ENCODE assay signal across 16 cellular contexts in genomic region chr5:98635631-98636030, GRCh38.
DNase-seq lines count a peak whose midpoint lies in the region; ATAC-seq and TF ChIP-seq lines count a peak whose summit lies in the region.
"Had no signal": no experiment of that assay in that cellular context is flagged by ENCODE, and none has a peak within 500 bp of the region (broad histone marks: within the 10 kb centered on the region; RNA-seq: fewer than 3 reads in every experiment).

No MANE protein-coding gene starts in this region.

- H3K27ac Mint-ChIP-seq in WTC11 (peak overlapping the region; percentile 54), Caco-2 (ENCODE audit: unreplicated experiment) (no peak overlapping the region)
- H3K27ac Mint-ChIP-seq in activated CD4-positive, alpha-beta memory T cell treated with anti-CD3 and anti-CD28 coated beads, Interleukin-2, amount 10 ng/mL, durations not matched to agents 7 days and 5 days, result no peak overlapping the region
- H3K27ac Mint-ChIP-seq: activated CD4-positive, alpha-beta T cell treated with anti-CD3 and anti-CD28 coated beads for 36 hours; dendritic cell treated with granulocyte-macrophage colony-stimulating factor and Interleukin-4, amounts not matched to agents 40 ng/mL and 50 ng/mL, for 4 days had no signal

- H3K27me3 Mint-ChIP-seq in WTC11 (ENCODE audit: low read depth) (no peaks in the 10 kb centered on the region), Caco-2 (ENCODE audit: insufficient read depth, unreplicated experiment) (no peaks in the 10 kb centered on the region)
- peaks cover 4% of the 10 kb centered on the region for H3K27me3 Mint-ChIP-seq in activated CD4-positive, alpha-beta memory T cell treated with anti-CD3 and anti-CD28 coated beads, Interleukin-2, amount 10 ng/mL, durations not matched to agents 7 days and 5 days
- H3K27me3 Mint-ChIP-seq: activated CD4-positive, alpha-beta T cell treated with anti-CD3 and anti-CD28 coated beads for 36 hours; dendritic cell treated with granulocyte-macrophage colony-stimulating factor and Interleukin-4, amounts not matched to agents 40 ng/mL and 50 ng/mL, for 4 days had no signal

- H3K36me3 Mint-ChIP-seq in WTC11 (no peaks in the 10 kb centered on the region), Caco-2 (ENCODE audit: insufficient read depth, unreplicated experiment) (no peaks in the 10 kb centered on the region)
- no peaks in the 10 kb centered on the region for H3K36me3 Mint-ChIP-seq in activated CD4-positive, alpha-beta memory T cell treated with anti-CD3 and anti-CD28 coated beads, Interleukin-2, amount 10 ng/mL, durations not matched to agents 7 days and 5 days (ENCODE audit: low read depth)

- CTCF ChIA-PET in WTC11 (lab: Charles Lee) (interaction anchor here (2.4 kb wide), 1 partner anchor 133 kb away, joined by 13 read pairs; no protein-coding TSS in a partner anchor), Caco-2 (lab: Charles Lee) (no interaction called here)
- CTCF ChIA-PET in activated CD4-positive, alpha-beta memory T cell treated with anti-CD3 and anti-CD28 coated beads, Interleukin-2, amount 10 ng/mL, durations not matched to agents 7 days and 5 days (lab: Charles Lee), result no interaction called here

- peak; percentile 46 for DNase-seq in HCEC 1CT
- no peak for DNase-seq in WTC11 (ENCODE audit: low spot score)
- peak; percentile 11 for DNase-seq in kidney tubule cell (ENCODE audit: low spot score)
- no peak for DNase-seq in Caco-2
- no peak for DNase-seq in activated CD4-positive, alpha-beta memory T cell treated with anti-CD3 and anti-CD28 coated beads, Interleukin-2, amount 10 ng/mL, durations not matched to agents 7 days and 5 days
- DNase-seq in cerebellar nuclear complex (lab: John Stamatoyannopoulos, UW), result no peak
- DNase-seq: activated CD4-positive, alpha-beta T cell treated with anti-CD3 and anti-CD28 coated beads for 36 hours; activated naive CD4-positive, alpha-beta T cell treated with Interleukin-2 at 50 U/mL for 16 hours; kidney; NCI-H146; NCI-H345; T-helper 9 cell; thyroid gland had no signal

- ATAC-seq in WTC11 (no peak; the same call in none of the 2 replicates), GM21786 (IDR thresholded peaks at IDR 0.05; ENCODE audit: unreplicated experiment) (no peak)
- ATAC-seq: activated CD4-positive, alpha-beta T cell treated with anti-CD3 and anti-CD28 coated beads for 36 hours had no signal

- POLR2A ChIA-PET in WTC11 (lab: Charles Lee), result no interaction called here
- POLR2A ChIA-PET in Caco-2 (lab: Charles Lee), result no interaction called here
- POLR2A ChIA-PET in activated CD4-positive, alpha-beta memory T cell treated with anti-CD3 and anti-CD28 coated beads, Interleukin-2, amount 10 ng/mL, durations not matched to agents 7 days and 5 days (lab: Charles Lee), result no interaction called here

- no peak overlapping the region for H3K4me3 ChIP-seq in Caco-2 (ENCODE audit: low read depth, low read length)
- H3K4me3 ChIP-seq: BLaER1, thyroid gland had no signal

- H3K36me3 ChIP-seq in Caco-2 (ENCODE audit: control insufficient read depth, insufficient read depth, low read length), result no peaks in the 10 kb centered on the region
- H3K36me3 ChIP-seq: BLaER1, thyroid gland had no signal

- no TSS peak for BruUV-seq in Caco-2 (replicated peaks; lab: Mats Ljungman, UMichigan)

- H3K27me3 ChIP-seq in Caco-2 (replicated peaks; ENCODE audit: control insufficient read depth, insufficient read depth, low read length), result no peaks in the 10 kb centered on the region
- H3K27me3 ChIP-seq: BLaER1, thyroid gland had no signal

- TF ChIP-seq CTCF in WTC11 (IDR thresholded peaks at IDR 0.05) (no peak), Caco-2 (IDR thresholded peaks at IDR 0.05; ENCODE audit: insufficient read depth in 1 of 2, low read depth in 1 of 2, low read length in 1 of 2, severe bottlenecking in 1 of 2, unreplicated experiment in 1 of 2) (no peak)

- intact Hi-C loops in Caco-2 (cut with micrococcal nuclease; ENCODE audit: unreplicated experiment), result no loop called here

- H3K9me3 ChIP-seq in Caco-2, result no peaks in the 10 kb centered on the region
- H3K9me3 ChIP-seq: BLaER1, thyroid gland had no signal

- H3K4me3 Mint-ChIP-seq in WTC11, result no peak overlapping the region
- H3K4me3 Mint-ChIP-seq in Caco-2 (ENCODE audit: unreplicated experiment), result no peak overlapping the region
- H3K4me3 Mint-ChIP-seq in activated CD4-positive, alpha-beta memory T cell treated with anti-CD3 and anti-CD28 coated beads, Interleukin-2, amount 10 ng/mL, durations not matched to agents 7 days and 5 days, result no peak overlapping the region
- H3K4me3 Mint-ChIP-seq: activated CD4-positive, alpha-beta T cell treated with anti-CD3 and anti-CD28 coated beads for 36 hours; dendritic cell treated with granulocyte-macrophage colony-stimulating factor and Interleukin-4, amounts not matched to agents 40 ng/mL and 50 ng/mL, for 4 days had no signal

- H3K9me3 Mint-ChIP-seq in WTC11 (no peaks in the 10 kb centered on the region), Caco-2 (ENCODE audit: unreplicated experiment) (no peaks in the 10 kb centered on the region)
- no peaks in the 10 kb centered on the region for H3K9me3 Mint-ChIP-seq in activated CD4-positive, alpha-beta memory T cell treated with anti-CD3 and anti-CD28 coated beads, Interleukin-2, amount 10 ng/mL, durations not matched to agents 7 days and 5 days
- H3K9me3 Mint-ChIP-seq: dendritic cell treated with granulocyte-macrophage colony-stimulating factor and Interleukin-4, amounts not matched to agents 40 ng/mL and 50 ng/mL, for 4 days had no signal

- H3K4me1 Mint-ChIP-seq in WTC11 (peaks cover 34% of the 10 kb centered on the region), Caco-2 (ENCODE audit: low read depth, unreplicated experiment) (no peaks in the 10 kb centered on the region)
- no peaks in the 10 kb centered on the region for H3K4me1 Mint-ChIP-seq in activated CD4-positive, alpha-beta memory T cell treated with anti-CD3 and anti-CD28 coated beads, Interleukin-2, amount 10 ng/mL, durations not matched to agents 7 days and 5 days
- H3K4me1 Mint-ChIP-seq: activated CD4-positive, alpha-beta T cell treated with anti-CD3 and anti-CD28 coated beads for 36 hours had no signal

- no peaks in the 10 kb centered on the region for H3K4me1 ChIP-seq in Caco-2
- H3K4me1 ChIP-seq: BLaER1, thyroid gland had no signal

TF ChIP-seq in WTC11, 78 proteins besides CTCF, POLR2A, EP300 and RAD21 (continues in another document):
- TF ChIP-seq IRF2 (CRISPR knock-in tag; IDR thresholded peaks at IDR 0.05; ENCODE audit: borderline replicate concordance, low read depth) (no peak), NR2C2 (CRISPR knock-in tag; IDR thresholded peaks at IDR 0.05) (no peak), EMX1 (CRISPR knock-in tag; IDR thresholded peaks at IDR 0.05) (no peak), SOX15 (CRISPR knock-in tag; IDR thresholded peaks at IDR 0.05) (no peak), FOXP1 (CRISPR knock-in tag; IDR thresholded peaks at IDR 0.05; ENCODE audit: borderline replicate concordance) (no peak), PREB (CRISPR knock-in tag; IDR thresholded peaks at IDR 0.05; ENCODE audit: borderline replicate concordance) (no peak), CREM (CRISPR knock-in tag; IDR thresholded peaks at IDR 0.05) (no peak), ESRRA (CRISPR knock-in tag; IDR thresholded peaks at IDR 0.05; ENCODE audit: borderline replicate concordance) (no peak), OVOL2 (CRISPR knock-in tag; IDR thresholded peaks at IDR 0.05; ENCODE audit: borderline replicate concordance) (no peak), ZNF121 (CRISPR knock-in tag; IDR thresholded peaks at IDR 0.05) (no peak), ATF2 (CRISPR knock-in tag; IDR thresholded peaks at IDR 0.05; ENCODE audit: borderline replicate concordance, low read depth) (no peak), ZBTB43 (CRISPR knock-in tag; IDR thresholded peaks at IDR 0.05) (no peak), ZNF317 (CRISPR knock-in tag; IDR thresholded peaks at IDR 0.05; ENCODE audit: borderline replicate concordance, low read depth) (no peak), NFE2L1 (CRISPR knock-in tag; IDR thresholded peaks at IDR 0.05) (no peak)

Comparison
In these comparisons a context has a peak if more than half of its experiments do, and no peak if none do; other contexts are left out.
1. DNase-seq: peak in HCEC 1CT (single experiment) and kidney tubule cell (single experiment); none in WTC11 (single experiment), Caco-2 (0 of 2), activated CD4-positive, alpha-beta memory T cell treated with anti-CD3 and anti-CD28 coated beads, Interleukin-2, amount 10 ng/mL, durations not matched to agents 7 days and 5 days (single experiment) and cerebellar nuclear complex (0 of 2).